Comparison of ENCODE assay signal across 2 cellular contexts in genomic region chr1:159943908-159944622, GRCh38.
TF ChIP-seq lines count a peak whose summit lies in the region.

No MANE protein-coding gene starts in this region.

TF ChIP-seq in H1, 55 proteins besides CTCF, POLR2A, EP300 and RAD21:
- TF ChIP-seq TEAD4 (IDR thresholded peaks at IDR 0.05; ENCODE audit: low read depth, low read length) (no peak), KDM4A (IDR thresholded peaks at IDR 0.05; ENCODE audit: low read depth, low read length, severe bottlenecking) (peak; percentile 5)

TF ChIP-seq in GM12891, 5 proteins besides CTCF, POLR2A, EP300 and RAD21:
- TF ChIP-seq POU2F2 (IDR thresholded peaks at IDR 0.05; ENCODE audit: low read depth, low read length): no peak
- no peak for TF ChIP-seq TAF1 (IDR thresholded peaks at IDR 0.05; ENCODE audit: low read depth, low read length)
- no peak for TF ChIP-seq SPI1 (IDR thresholded peaks at IDR 0.05; ENCODE audit: low read depth, low read length)
- no peak for TF ChIP-seq PAX5 (IDR thresholded peaks at IDR 0.05; ENCODE audit: insufficient read depth, low read length, severe bottlenecking)
- no peak for TF ChIP-seq POLR2AphosphoS5 (IDR thresholded peaks at IDR 0.05; ENCODE audit: low read depth, low read length)
